9 cellular contexts compared by ENCODE assay signal in the genomic region with DNA sequence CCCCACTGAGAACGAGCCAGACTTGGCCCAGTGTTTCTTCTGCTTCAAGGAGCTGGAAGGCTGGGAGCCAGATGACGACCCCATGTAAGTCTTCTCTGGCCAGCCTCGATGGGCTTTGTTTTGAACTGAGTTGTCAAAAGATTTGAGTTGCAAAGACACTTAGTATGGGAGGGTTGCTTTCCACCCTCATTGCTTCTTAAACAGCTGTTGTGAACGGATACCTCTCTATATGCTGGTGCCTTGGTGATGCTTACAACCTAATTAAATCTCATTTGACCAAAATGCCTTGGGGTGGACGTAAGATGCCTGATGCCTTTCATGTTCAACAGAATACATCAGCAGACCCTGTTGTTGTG. TPM values are rescaled to one million over a fixed set of nuclear protein-coding genes. Genes with fewer than 3 reads are reported as not detected.
DNase-seq lines count a peak whose midpoint lies in the region; ATAC-seq and TF ChIP-seq lines count a peak whose summit lies in the region.
"Had no signal": no experiment of that assay in that cellular context is flagged by ENCODE, and none has a peak within 500 bp of the region (broad histone marks: within the 10 kb centered on the region; RNA-seq: fewer than 3 reads in every experiment).

No MANE protein-coding gene starts in this region.

- intact Hi-C loops in activated CD8-positive, alpha-beta T cell treated with anti-CD3 and anti-CD28 coated beads for 36 hours (cut with micrococcal nuclease): no loop called here
- intact Hi-C loops in testis (cut with DNase I; ENCODE audit: low total_unique reads): no loop called here

- peaks cover 5% of the 10 kb centered on the region for H3K4me1 ChIP-seq in testis

- CTCF ChIA-PET in activated CD8-positive, alpha-beta T cell treated with anti-CD3 and anti-CD28 coated beads for 36 hours (lab: Charles Lee): interaction anchor here (1.0 to 2.0 kb wide), 4 partner anchors 36 to 282 kb away, joined by 3 to 10 read pairs (median 5); no protein-coding TSS in a partner anchor

- TF ChIP-seq POLR2A in testis (IDR thresholded peaks at IDR 0.05): no peak

- 9 to 19% methylated on average over 3 to 5 of the region's 5 CpGs for WGBS in testis, 2 donors

- DNase-seq in activated T-cell treated with anti-CD3 and anti-CD28 coated beads, Interleukin-2, amount 50 U/mL, for 72 hours: no peak
- DNase-seq in activated T-cell treated with anti-CD3 and anti-CD28 coated beads for 4 hours (no peak), testis (no peak), middle frontal gyrus (ENCODE audit: extremely low spot score, low spot score) (no peak)
- DNase-seq in activated CD8-positive, alpha-beta T cell treated with anti-CD3 and anti-CD28 coated beads for 36 hours: no peak
- no peak for DNase-seq in stimulated activated CD4-positive, alpha-beta T cell treated with anti-CD3 and anti-CD28 coated beads, Interleukin-4, amount 100 ng/mL, for 24 hours

- H3K9me3 ChIP-seq in iPS-18c (ENCODE audit: control insufficient read depth, insufficient read depth, low read length) (no peaks in the 10 kb centered on the region), testis (no peaks in the 10 kb centered on the region)

- no peaks in the 10 kb centered on the region for H3K9me3 Mint-ChIP-seq in activated T-cell treated with anti-CD3 and anti-CD28 coated beads, Interleukin-2, amount 50 U/mL, for 72 hours
- H3K9me3 Mint-ChIP-seq in activated CD8-positive, alpha-beta T cell treated with anti-CD3 and anti-CD28 coated beads for 36 hours: no peaks in the 10 kb centered on the region

- no peaks in the 10 kb centered on the region for H3K36me3 ChIP-seq in testis (ENCODE audit: low read depth, missing control alignments)

- H3K27me3 ChIP-seq in testis: no peaks in the 10 kb centered on the region

- peak overlapping the region; percentile 76 for H3K27ac Mint-ChIP-seq in activated T-cell treated with anti-CD3 and anti-CD28 coated beads, Interleukin-2, amount 50 U/mL, for 72 hours
- peak overlapping the region; percentile 87 for H3K27ac Mint-ChIP-seq in activated CD8-positive, alpha-beta T cell treated with anti-CD3 and anti-CD28 coated beads for 36 hours

- peaks cover 17% of the 10 kb centered on the region for H3K4me1 Mint-ChIP-seq in activated T-cell treated with anti-CD3 and anti-CD28 coated beads, Interleukin-2, amount 50 U/mL, for 72 hours (ENCODE audit: low read depth)
- H3K4me1 Mint-ChIP-seq in activated CD8-positive, alpha-beta T cell treated with anti-CD3 and anti-CD28 coated beads for 36 hours (ENCODE audit: low read depth): peaks cover 9% of the 10 kb centered on the region

- H3K27me3 Mint-ChIP-seq in activated T-cell treated with anti-CD3 and anti-CD28 coated beads, Interleukin-2, amount 50 U/mL, for 72 hours (ENCODE audit: low read depth): no peaks in the 10 kb centered on the region
- no peaks in the 10 kb centered on the region for H3K27me3 Mint-ChIP-seq in activated CD8-positive, alpha-beta T cell treated with anti-CD3 and anti-CD28 coated beads for 36 hours

- POLR2A ChIA-PET in activated CD8-positive, alpha-beta T cell treated with anti-CD3 and anti-CD28 coated beads for 36 hours (lab: Charles Lee): interaction anchor here (0.6 to 1.4 kb wide), 3 partner anchors 10 to 829 kb away, joined by 3 read pairs; no protein-coding TSS in a partner anchor

- no peak for ATAC-seq in activated T-cell treated with anti-CD3 and anti-CD28 coated beads, Interleukin-2, amount 50 U/mL, for 72 hours (replicated peaks in 1 of 2)
- no peak for ATAC-seq in activated CD8-positive, alpha-beta T cell treated with anti-CD3 and anti-CD28 coated beads for 36 hours
- ATAC-seq in GM19328 (IDR thresholded peaks at IDR 0.05; ENCODE audit: unreplicated experiment): no peak

- peak overlapping the region; percentile 95 for H3K4me3 Mint-ChIP-seq in activated T-cell treated with anti-CD3 and anti-CD28 coated beads, Interleukin-2, amount 50 U/mL, for 72 hours
- H3K4me3 Mint-ChIP-seq in activated CD8-positive, alpha-beta T cell treated with anti-CD3 and anti-CD28 coated beads for 36 hours: peak overlapping the region; percentile 96

- TF ChIP-seq CTCF in activated CD8-positive, alpha-beta T cell treated with anti-CD3 and anti-CD28 coated beads for 36 hours (IDR thresholded peaks at IDR 0.05): no peak
- TF ChIP-seq CTCF in testis (IDR thresholded peaks at IDR 0.05): no peak

- no peak overlapping the region for H3K27ac ChIP-seq in testis

- peaks cover 13 to 24% of the 10 kb centered on the region in 2 donors for H3K36me3 Mint-ChIP-seq in activated T-cell treated with anti-CD3 and anti-CD28 coated beads, Interleukin-2, amount 50 U/mL, for 72 hours (ENCODE audit: insufficient read depth in 2 of 2)
- peaks cover 29% of the 10 kb centered on the region for H3K36me3 Mint-ChIP-seq in activated CD8-positive, alpha-beta T cell treated with anti-CD3 and anti-CD28 coated beads for 36 hours (ENCODE audit: low read depth)

- H3K4me3 ChIP-seq in iPS-18c (ENCODE audit: insufficient read depth, low read depth, low read length) (peak overlapping the region; percentile 85), testis (peak overlapping the region; percentile 56 to 66)

RNA-seq across cellular contexts. Expression of a gene that starts 0.6 kb away (rescaled TPM):
- 100 to 1,000 TPM in 1 of 2 donors, 10 to 100 TPM in 1; 78.9 to 104 TPM for total RNA-seq in activated T-cell treated with anti-CD3 and anti-CD28 coated beads, Interleukin-2, amount 50 U/mL, for 72 hours
- total RNA-seq in activated CD8-positive, alpha-beta T cell treated with anti-CD3 and anti-CD28 coated beads for 36 hours: 10 to 100 TPM; 90.6 to 93.7 TPM
- total RNA-seq in testis: 10 to 100 TPM; 12.4 to 28.1 TPM
- polyA plus RNA-seq in testis (ENCODE audit: insufficient read depth, low read depth, low replicate concordance): 58.5 TPM

RNA-seq across cellular contexts. Expression of a gene that starts 16.7 kb away (rescaled TPM):
- total RNA-seq in activated T-cell treated with anti-CD3 and anti-CD28 coated beads, Interleukin-2, amount 50 U/mL, for 72 hours: not detected
- not detected for total RNA-seq in activated CD8-positive, alpha-beta T cell treated with anti-CD3 and anti-CD28 coated beads for 36 hours
- not detected for total RNA-seq in testis
- polyA plus RNA-seq in testis (ENCODE audit: insufficient read depth, low read depth, low replicate concordance): not detected
- total RNA-seq: activated CD8-positive, alpha-beta memory T cell treated with anti-CD3 and anti-CD28 coated beads for 36 hours had no signal

RNA-seq across cellular contexts. Expression of a gene that starts 27.5 kb away (rescaled TPM):
- 10 to 100 TPM; 23.1 to 34.1 TPM for total RNA-seq in activated T-cell treated with anti-CD3 and anti-CD28 coated beads, Interleukin-2, amount 50 U/mL, for 72 hours
- 10 to 100 TPM; 20.8 to 27.9 TPM for total RNA-seq in activated CD8-positive, alpha-beta T cell treated with anti-CD3 and anti-CD28 coated beads for 36 hours
- 10 to 100 TPM; 59.4 to 82.2 TPM for total RNA-seq in testis
- polyA plus RNA-seq in testis (ENCODE audit: insufficient read depth, low read depth, low replicate concordance): 36.1 TPM

RNA-seq across cellular contexts. Expression of a gene that starts 27.8 kb away (rescaled TPM):
- 10 to 100 TPM; 90.6 to 90.9 TPM for total RNA-seq in activated T-cell treated with anti-CD3 and anti-CD28 coated beads, Interleukin-2, amount 50 U/mL, for 72 hours
- 100 to 1,000 TPM; 175 to 179 TPM for total RNA-seq in activated CD8-positive, alpha-beta T cell treated with anti-CD3 and anti-CD28 coated beads for 36 hours
- total RNA-seq in testis: 1 to 10 TPM; 3.9 to 4.8 TPM
- 5.7 TPM for polyA plus RNA-seq in testis (ENCODE audit: insufficient read depth, low read depth, low replicate concordance)

RNA-seq across cellular contexts. Expression of a gene that starts 46.3 kb away (rescaled TPM):
- total RNA-seq in activated T-cell treated with anti-CD3 and anti-CD28 coated beads, Interleukin-2, amount 50 U/mL, for 72 hours: 10 to 100 TPM; 87.6 to 92.0 TPM
- 10 to 100 TPM; 92.6 to 95.1 TPM for total RNA-seq in activated CD8-positive, alpha-beta T cell treated with anti-CD3 and anti-CD28 coated beads for 36 hours
- 10 to 100 TPM; 68.7 to 70.6 TPM for total RNA-seq in testis
- 63.7 TPM for polyA plus RNA-seq in testis (ENCODE audit: insufficient read depth, low read depth, low replicate concordance)
